3 cellular contexts compared by ENCODE assay signal in genomic region chr2:151052850-151053660, GRCh38.
A peak's percentile ranks its signal among the peaks of the same experiment; 100 is the strongest.
TF ChIP-seq lines count a peak whose summit lies in the region.

No MANE protein-coding gene starts in this region.

TF ChIP-seq in IMR-90, 13 proteins besides CTCF, POLR2A, EP300 and RAD21:
- TF ChIP-seq CHD1 (IDR thresholded peaks at IDR 0.05; ENCODE audit: low read depth, low read length) (no peak), SMC3 (IDR thresholded peaks at IDR 0.05; ENCODE audit: low read depth, low read length) (no peak), RFX5 (IDR thresholded peaks at IDR 0.05; ENCODE audit: low read depth, low read length) (no peak), MAFK (IDR thresholded peaks at IDR 0.05; ENCODE audit: low read depth, low read length) (no peak), CEBPB (IDR thresholded peaks at IDR 0.05; ENCODE audit: low read depth, low read length) (no peak), FOS (IDR thresholded peaks at IDR 0.05; ENCODE audit: low read depth, low read length) (no peak), BHLHE40 (IDR thresholded peaks at IDR 0.05; ENCODE audit: low read depth, low read length) (no peak), NFE2L2 (IDR thresholded peaks at IDR 0.05; ENCODE audit: low read depth, low read length) (no peak), RCOR1 (IDR thresholded peaks at IDR 0.05; ENCODE audit: insufficient replicate concordance, low read length) (no peak), MAZ (IDR thresholded peaks at IDR 0.05; ENCODE audit: borderline replicate concordance, low read depth, low read length) (no peak), USF2 (IDR thresholded peaks at IDR 0.05; ENCODE audit: low read depth, low read length) (no peak), MXI1 (IDR thresholded peaks at IDR 0.05; ENCODE audit: borderline replicate concordance, low read depth, low read length) (no peak), ELK1 (IDR thresholded peaks at IDR 0.05; ENCODE audit: borderline replicate concordance, low read depth, low read length) (no peak)

TF ChIP-seq in neural cell, 6 proteins besides CTCF, POLR2A, EP300 and RAD21:
- no peak for TF ChIP-seq EZH2 (IDR thresholded peaks at IDR 0.05; ENCODE audit: borderline replicate concordance, insufficient read depth, low read length, poor library complexity, severe bottlenecking)
- TF ChIP-seq REST (IDR thresholded peaks at IDR 0.05; ENCODE audit: borderline replicate concordance) = peak; percentile 96

TF ChIP-seq in WTC11, 78 proteins besides CTCF, POLR2A, EP300 and RAD21 (continued from another document):
- TF ChIP-seq ZSCAN18 (CRISPR knock-in tag; IDR thresholded peaks at IDR 0.05) (no peak), ATF1 (CRISPR knock-in tag; IDR thresholded peaks at IDR 0.05) (no peak), SMAD3 (CRISPR knock-in tag; IDR thresholded peaks at IDR 0.05; ENCODE audit: borderline replicate concordance) (no peak), ZNF425 (CRISPR knock-in tag; conservative IDR thresholded peaks at IDR 0.05) (no peak), STAT6 (CRISPR knock-in tag; conservative IDR thresholded peaks at IDR 0.05; ENCODE audit: low read depth) (no peak), TEAD1 (CRISPR knock-in tag; IDR thresholded peaks at IDR 0.05) (no peak), ZNF532 (CRISPR knock-in tag; IDR thresholded peaks at IDR 0.05; ENCODE audit: borderline replicate concordance) (no peak), OVOL2 (CRISPR knock-in tag; IDR thresholded peaks at IDR 0.05; ENCODE audit: borderline replicate concordance) (no peak), ATF6 (CRISPR knock-in tag; IDR thresholded peaks at IDR 0.05) (no peak), ZNF512 (CRISPR knock-in tag; IDR thresholded peaks at IDR 0.05; ENCODE audit: borderline replicate concordance) (no peak), RELA (CRISPR knock-in tag; IDR thresholded peaks at IDR 0.05; ENCODE audit: borderline replicate concordance) (no peak)
